12 cellular contexts compared by ENCODE assay signal in the genomic region with DNA sequence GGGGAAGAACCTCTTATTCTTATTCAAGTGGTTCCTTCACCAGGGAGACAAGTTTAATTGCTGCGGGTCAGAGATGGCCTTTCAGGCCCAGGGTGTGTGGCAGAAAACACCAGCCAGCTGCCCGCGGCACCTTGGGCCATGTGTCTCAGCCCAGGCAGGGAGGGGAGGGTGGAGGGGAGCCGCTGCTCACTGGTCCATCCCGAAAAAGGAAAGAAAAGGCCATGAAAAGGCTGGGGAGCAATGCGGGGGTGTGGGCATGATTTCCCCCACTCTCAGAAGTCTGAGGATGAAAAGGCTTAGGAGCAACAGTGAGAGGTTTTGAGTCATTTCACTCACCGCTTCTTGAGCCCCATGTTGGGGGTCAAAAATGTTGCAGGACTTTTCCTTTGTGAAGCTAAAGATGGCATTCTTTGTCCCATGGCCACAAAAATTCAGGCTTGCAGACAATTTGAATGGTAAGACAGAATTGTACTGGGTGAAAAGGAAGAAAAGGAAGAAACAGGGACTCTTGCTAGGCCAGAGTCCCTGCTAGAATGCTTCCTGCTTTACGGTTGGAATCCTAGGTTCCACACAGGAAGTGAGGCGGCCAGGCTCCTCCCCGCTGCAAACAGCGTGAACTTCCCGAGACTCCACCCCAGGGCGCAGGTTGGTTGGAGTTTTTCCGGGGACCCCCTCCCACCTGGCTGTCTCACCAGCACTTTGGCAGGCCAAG. TPM values are rescaled to one million over a fixed set of nuclear protein-coding genes. Genes with fewer than 3 reads are reported as not detected.
A peak's percentile ranks its signal among the peaks of the same experiment; 100 is the strongest.
DNase-seq lines count a peak whose midpoint lies in the region; ATAC-seq, FAIRE-seq and TF ChIP-seq lines count a peak whose summit lies in the region.
"Had no signal": no experiment of that assay in that cellular context is flagged by ENCODE, and none has a peak within 500 bp of the region (broad histone marks: within the 10 kb centered on the region; RNA-seq: fewer than 3 reads in every experiment).

No MANE protein-coding gene starts in this region.

- no peaks in the 10 kb centered on the region for H3K36me3 Mint-ChIP-seq in chondrocyte (ENCODE audit: low read depth)

- 0 out of 2 replicates have a peak overlapping the region, but pooled peaks have one; percentile 13 for H3K9ac ChIP-seq in HepG2 (ENCODE audit: insufficient read depth, low read depth, low read length)

- H3K9me3 Mint-ChIP-seq in chondrocyte (ENCODE audit: low read depth), result peaks cover 11% of the 10 kb centered on the region

- POLR2A ChIA-PET in HepG2 (lab: Yijun Ruan, JAX), result no interaction called here

- H3K4me1 Mint-ChIP-seq in chondrocyte (ENCODE audit: low read depth), result peaks cover 10% of the 10 kb centered on the region

- no peak for DNase-seq in HepG2 (ENCODE audit: low spot score)
- DNase-seq in right lobe of liver, result no peak
- DNase-seq in chondrocyte (ENCODE audit: low spot score), result no peak
- peak; percentile 28 to 71 for DNase-seq in left colon
- peak; percentile 79 for DNase-seq in upper lobe of right lung
- DNase-seq in sciatic nerve (ENCODE audit: low spot score), result no peak
- no peak for DNase-seq in GM19238 (ENCODE audit: insufficient read length, low spot score)
- DNase-seq in kidney glomerular epithelial cell (lab: John Stamatoyannopoulos, UW), result no peak
- DNase-seq: activated CD4-positive, CD25-positive, alpha-beta regulatory T cell treated with anti-CD3 and anti-CD28 coated beads, Interleukin-2, amount 50 U/mL, for 72 hours; KG1 had no signal

- no peak overlapping the region for H2AFZ ChIP-seq in HepG2 (ENCODE audit: low read length)

- H3K4me3 ChIP-seq in HepG2 (replicated peaks in 1 of 3; ENCODE audit: insufficient read depth in 1 of 3, low read depth in 2 of 3, low read length in 3 of 3) (peak overlapping the region; percentile 15 to 43 (median 41); a peak in 4 of 6 replicates), right lobe of liver (no peak overlapping the region), upper lobe of right lung (peak overlapping the region; percentile 21)

- TF ChIP-seq CTCF in HepG2 (CRISPR knock-in tag; IDR thresholded peaks at IDR 0.05) (no peak), right lobe of liver (IDR thresholded peaks at IDR 0.05) (no peak), chondrocyte (IDR thresholded peaks at IDR 0.05) (no peak), upper lobe of right lung (IDR thresholded peaks at IDR 0.05) (no peak)

- in situ Hi-C loops in HepG2 (cut with HindIII; ENCODE audit: extremely low pct_ligation_motif_present, low pct_unique_long_range_greater_than_20kb), result no loop called here

- whole genome bisulfite sequencing in HepG2 (ENCODE audit: low lambda C conversion rate), result 65% methylated on average over 11 of the region's 14 CpGs
- 88% methylated on average over 8 of the region's 14 CpGs for WGBS in right lobe of liver (ENCODE audit: insufficient coverage, low coverage, low lambda C conversion rate, missing lambda C conversion rate)

- H4K20me1 ChIP-seq in HepG2 (ENCODE audit: insufficient read depth, low read length), result no peaks in the 10 kb centered on the region

- TF ChIP-seq EP300 in HepG2 (IDR thresholded peaks at IDR 0.05; ENCODE audit: low read depth in 2 of 2, low read length in 2 of 2) (no peak), HepG2 (CRISPR knock-in tag; IDR thresholded peaks at IDR 0.05; ENCODE audit: borderline replicate concordance) (no peak)

- no peak for TF ChIP-seq RAD21 in HepG2 (CRISPR knock-in tag; IDR thresholded peaks at IDR 0.05)

- H3K9me3 ChIP-seq in HepG2 (ENCODE audit: low read length) (no peaks in the 10 kb centered on the region), right lobe of liver (no peaks in the 10 kb centered on the region), upper lobe of right lung (no peaks in the 10 kb centered on the region)

- no TSS peak for BruUV-seq in HepG2 (replicated peaks; lab: Mats Ljungman, UMichigan)

- TF ChIP-seq POLR2A in HepG2 (IDR thresholded peaks at IDR 0.05; ENCODE audit: insufficient read depth in 1 of 2, low read depth in 2 of 2, low read length in 2 of 2), result no peak
- no peak for TF ChIP-seq POLR2A in right lobe of liver (IDR thresholded peaks at IDR 0.05)

- H3K27ac ChIP-seq in HepG2 (ENCODE audit: extremely low read length, insufficient read depth, low read length), result no peak overlapping the region
- H3K27ac ChIP-seq in right lobe of liver, result no peak overlapping the region
- no peak overlapping the region for H3K27ac ChIP-seq in upper lobe of right lung

- H3K79me2 ChIP-seq in HepG2 (ENCODE audit: insufficient read depth, low read length), result no peaks in the 10 kb centered on the region

- H3K4me3 Mint-ChIP-seq in chondrocyte (ENCODE audit: unreplicated experiment), result peak overlapping the region; percentile 42

- no peak overlapping the region for H3K27ac Mint-ChIP-seq in chondrocyte (ENCODE audit: unreplicated experiment)

- ATAC-seq in HepG2, result peak; percentile 71
- ATAC-seq in right lobe of liver, result no peak
- ATAC-seq in left colon, result no peak
- ATAC-seq in upper lobe of right lung, result peak; percentile 92
- ATAC-seq in sciatic nerve, result no peak
- ATAC-seq: left lobe of liver had no signal

- no peak overlapping the region for H3K4me2 ChIP-seq in HepG2 (ENCODE audit: low read depth, low read length)

- intact Hi-C loops in HepG2 (cut with micrococcal nuclease; ENCODE audit: unreplicated experiment), result no loop called here
- intact Hi-C loops in right lobe of liver (cut with DNase I), result no loop called here
- intact Hi-C loops in left colon (cut with DNase I, micrococcal nuclease), result no loop called here
- intact Hi-C loops in upper lobe of right lung (cut with DNase I), result no loop called here
- intact Hi-C loops in sciatic nerve (cut with DNase I), result no loop called here

- H3K27me3 Mint-ChIP-seq in chondrocyte (ENCODE audit: low read depth), result peaks cover 1% of the 10 kb centered on the region

- no peak for FAIRE-seq in HepG2 (lab: Jason Lieb, UNC)
- FAIRE-seq: bronchial epithelial cell had no signal

- CTCF ChIA-PET in HepG2 (lab: Yijun Ruan, JAX; ENCODE audit: low intra/inter-chr PET ratio, low total read pairs), result no interaction called here

- H3K4me1 ChIP-seq in HepG2 (ENCODE audit: insufficient read depth, low read length) (peaks cover 12% of the 10 kb centered on the region), right lobe of liver (peaks cover 0 to 14% (median 0%) of the 10 kb centered on the region in 4 donors), upper lobe of right lung (peaks cover 11% of the 10 kb centered on the region)

- H3K36me3 ChIP-seq in HepG2 (replicated peaks in 1 of 2; ENCODE audit: control insufficient read depth in 1 of 2, insufficient read depth in 2 of 2, low read length in 2 of 2) (no peaks in the 10 kb centered on the region), right lobe of liver (no peaks in the 10 kb centered on the region), upper lobe of right lung (no peaks in the 10 kb centered on the region)

- no peaks in the 10 kb centered on the region for H3K27me3 ChIP-seq in HepG2 (ENCODE audit: control insufficient read depth in 1 of 2, insufficient read depth in 2 of 2, low read length in 2 of 2)
- no peaks in the 10 kb centered on the region for H3K27me3 ChIP-seq in right lobe of liver
- H3K27me3 ChIP-seq in upper lobe of right lung, result no peaks in the 10 kb centered on the region

RNA-seq across cellular contexts. Expression of a gene that starts 17.4 kb away (rescaled TPM):
- total RNA-seq in HepG2 (2016; rRNA removed; fragmentation: Illumina TruSeq; extraction: Trizol), result 0.29 and 0.33 TPM in 2 replicates
- total RNA-seq in HepG2 (2016; cell fraction: cytosol; rRNA removed; fragmentation: Illumina TruSeq; extraction: Trizol; ENCODE audit: low read depth), result 0.30 TPM in 1 of 2 replicates, not detected in the other
- 0.37 and 0.65 TPM in 2 replicates for total RNA-seq in HepG2 (2016; cell fraction: insoluble cytoplasmic fraction; rRNA removed; fragmentation: Illumina TruSeq; extraction: Trizol)
- total RNA-seq in HepG2 (2016; cell fraction: membrane; rRNA removed; fragmentation: Illumina TruSeq; extraction: Trizol), result 0.25 and 0.41 TPM in 2 replicates
- 0.31 and 0.50 TPM in 2 replicates for total RNA-seq in HepG2 (2016; cell fraction: nucleus; rRNA removed; fragmentation: Illumina TruSeq; extraction: Trizol)
- polyA plus RNA-seq in HepG2 (2011; rRNA removed), result 0.60 and 0.66 TPM in 2 replicates
- 0.24 and 0.50 TPM in 2 replicates for polyA plus RNA-seq in HepG2 (2011; cell fraction: cytosol; rRNA removed)
- polyA plus RNA-seq in HepG2 (2011; cell fraction: nucleus; rRNA removed), result 0.06 and 1.5 TPM in 2 replicates
- polyA plus RNA-seq in HepG2 (2012), result 1.2 and 1.8 TPM in 2 replicates
- 0.27 and 0.29 TPM in 2 replicates for polyA plus RNA-seq in HepG2 (2016; cell fraction: cytosol; fragmentation: Illumina TruSeq; extraction: Trizol; ENCODE audit: low read depth)
- 0.29 and 0.50 TPM in 2 replicates for polyA plus RNA-seq in HepG2 (2016; cell fraction: insoluble cytoplasmic fraction; fragmentation: Illumina TruSeq; extraction: Trizol; ENCODE audit: low read depth)
- not detected in 2 replicates for polyA plus RNA-seq in HepG2 (2016; cell fraction: membrane; fragmentation: Illumina TruSeq; extraction: Trizol; ENCODE audit: low read depth)
- 0.44 TPM in 1 of 2 replicates, not detected in the other for polyA plus RNA-seq in HepG2 (2016; cell fraction: nucleus; fragmentation: Illumina TruSeq; extraction: Trizol; ENCODE audit: insufficient read depth, low read depth)
- polyA minus RNA-seq in HepG2 (2011; rRNA and poly(A)+ RNA removed; ENCODE audit: low replicate concordance), result 0.02 TPM in 1 of 2 replicates, not detected in the other
- 0.69 TPM in 1 of 2 replicates, not detected in the other for polyA minus RNA-seq in HepG2 (2011; cell fraction: cytosol; rRNA and poly(A)+ RNA removed)
- polyA minus RNA-seq in HepG2 (2011; cell fraction: nucleus; rRNA and poly(A)+ RNA removed), result 1.5 and 1.9 TPM in 2 replicates
- 1 to 10 TPM; 1.2 to 5.0 (median 2.9) TPM for total RNA-seq in right lobe of liver
- 0.73 to 1.2 TPM (median 0.92 TPM) in 3 replicates for total RNA-seq in chondrocyte
- total RNA-seq in left colon, result 1 to 10 TPM; 6.1 to 6.5 TPM
- 3.6 TPM for total RNA-seq in upper lobe of right lung
- 2.5 TPM for total RNA-seq in sciatic nerve

RNA-seq across cellular contexts. Expression of a gene that starts 20.5 kb away (rescaled TPM):
- total RNA-seq in HepG2 (2016; rRNA removed; fragmentation: Illumina TruSeq; extraction: Trizol) (23.5 and 43.4 TPM in 2 replicates), right lobe of liver (100 to 1,000 TPM; 102 to 133 (median 125) TPM), chondrocyte (145 to 165 TPM (median 155 TPM) in 3 replicates), left colon (100 to 1,000 TPM; 176 to 179 TPM), upper lobe of right lung (190 TPM), sciatic nerve (145 TPM)
- total RNA-seq in HepG2 (2016; cell fraction: cytosol; rRNA removed; fragmentation: Illumina TruSeq; extraction: Trizol; ENCODE audit: low read depth), result 3.4 and 5.0 TPM in 2 replicates
- total RNA-seq in HepG2 (2016; cell fraction: insoluble cytoplasmic fraction; rRNA removed; fragmentation: Illumina TruSeq; extraction: Trizol), result 27.0 and 44.9 TPM in 2 replicates
- 11.4 and 14.4 TPM in 2 replicates for total RNA-seq in HepG2 (2016; cell fraction: membrane; rRNA removed; fragmentation: Illumina TruSeq; extraction: Trizol)
- 46.8 and 54.9 TPM in 2 replicates for total RNA-seq in HepG2 (2016; cell fraction: nucleus; rRNA removed; fragmentation: Illumina TruSeq; extraction: Trizol)
- 40.6 and 45.9 TPM in 2 replicates for polyA plus RNA-seq in HepG2 (2011; rRNA removed)
- 21.7 and 39.6 TPM in 2 replicates for polyA plus RNA-seq in HepG2 (2011; cell fraction: cytosol; rRNA removed)
- 16.5 and 20.8 TPM in 2 replicates for polyA plus RNA-seq in HepG2 (2011; cell fraction: nucleus; rRNA removed)
- 49.6 and 72.8 TPM in 2 replicates for polyA plus RNA-seq in HepG2 (2012)
- polyA plus RNA-seq in HepG2 (2016; cell fraction: cytosol; fragmentation: Illumina TruSeq; extraction: Trizol; ENCODE audit: low read depth), result 2.5 and 3.1 TPM in 2 replicates
- polyA plus RNA-seq in HepG2 (2016; cell fraction: insoluble cytoplasmic fraction; fragmentation: Illumina TruSeq; extraction: Trizol; ENCODE audit: low read depth), result 20.1 and 21.1 TPM in 2 replicates
- 6.3 and 6.6 TPM in 2 replicates for polyA plus RNA-seq in HepG2 (2016; cell fraction: membrane; fragmentation: Illumina TruSeq; extraction: Trizol; ENCODE audit: low read depth)
- 41.0 and 42.6 TPM in 2 replicates for polyA plus RNA-seq in HepG2 (2016; cell fraction: nucleus; fragmentation: Illumina TruSeq; extraction: Trizol; ENCODE audit: insufficient read depth, low read depth)
- 35.5 and 55.9 TPM in 2 replicates for polyA minus RNA-seq in HepG2 (2011; rRNA and poly(A)+ RNA removed; ENCODE audit: low replicate concordance)
- 46.9 and 76.7 TPM in 2 replicates for polyA minus RNA-seq in HepG2 (2011; cell fraction: cytosol; rRNA and poly(A)+ RNA removed)
- 69.5 and 87.4 TPM in 2 replicates for polyA minus RNA-seq in HepG2 (2011; cell fraction: nucleus; rRNA and poly(A)+ RNA removed)

Comparison
In these comparisons a context has a peak if more than half of its experiments do, and no peak if none do; other contexts are left out.
1. ATAC-seq: peak in HepG2 (single experiment) and upper lobe of right lung (single experiment); none in right lobe of liver (0 of 4), left colon (single experiment) and sciatic nerve (single experiment).
2. H3K4me3 ChIP-seq: peak in HepG2 (3 of 3) and upper lobe of right lung (single experiment); none in right lobe of liver (0 of 3).
3. DNase-seq: peak in left colon (2 of 2) and upper lobe of right lung (single experiment); none in HepG2 (single experiment), right lobe of liver (0 of 3), chondrocyte (single experiment), sciatic nerve (single experiment), GM19238 (single experiment) and kidney glomerular epithelial cell (single experiment).